8 cellular contexts compared by ENCODE assay signal in the genomic region with DNA sequence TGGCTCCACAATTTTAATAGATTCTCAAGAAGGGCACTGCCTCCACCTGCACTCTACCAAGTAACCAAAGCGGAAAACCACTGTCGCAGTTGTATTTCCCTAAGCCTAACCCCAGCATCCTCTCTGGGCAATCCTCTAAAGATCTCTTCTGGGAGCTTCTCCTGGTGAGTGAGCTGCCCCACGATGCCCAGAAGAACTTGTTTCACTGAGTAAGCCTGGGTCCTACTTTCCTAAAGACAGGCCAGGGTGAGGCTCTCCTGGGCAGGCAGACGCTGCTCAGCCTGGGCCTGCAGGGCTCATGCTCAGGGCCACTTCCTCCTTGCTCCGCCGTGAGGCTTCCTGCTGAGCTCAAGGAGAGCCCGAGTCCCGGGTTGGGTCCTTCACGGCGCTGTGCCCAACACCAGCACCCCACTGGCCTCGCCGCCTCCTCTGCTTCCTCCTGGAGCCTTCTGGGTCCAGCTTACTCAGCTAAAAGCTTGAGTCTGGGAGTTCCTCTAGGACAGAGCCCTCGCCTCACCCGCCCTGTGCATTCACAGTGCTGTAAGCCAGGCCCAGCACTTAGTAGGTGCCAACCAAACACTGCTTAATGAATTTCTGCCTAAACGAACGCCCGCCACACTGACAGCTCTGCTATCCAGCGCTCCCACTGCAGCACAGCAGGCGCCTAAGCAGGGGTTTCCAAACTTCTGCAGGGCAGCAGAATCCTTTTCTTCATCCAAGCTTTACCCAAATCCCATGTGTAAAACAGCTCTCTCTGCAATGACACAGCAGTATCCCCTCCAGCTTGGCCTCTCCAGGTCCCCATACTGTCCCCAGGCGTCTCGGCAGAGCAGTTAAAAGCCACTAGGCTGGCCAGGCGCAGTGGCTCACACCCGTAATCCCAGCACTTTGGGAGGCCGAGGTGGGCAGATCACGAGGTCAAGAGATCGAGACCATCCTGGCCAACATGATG. TPM values are rescaled to one million over a fixed set of nuclear protein-coding genes. Genes with fewer than 3 reads are reported as not detected.
DNase-seq lines count a peak whose midpoint lies in the region; ATAC-seq lines count a peak whose summit lies in the region.

No MANE protein-coding gene starts in this region.

- intact Hi-C loops in posterior vena cava (cut with DNase I), result no loop called here

- H3K27ac ChIP-seq in effector memory CD4-positive, alpha-beta T cell (ENCODE audit: insufficient read depth, low read length, poor library complexity, severe bottlenecking), result peak overlapping the region; percentile 68

- peaks cover 13% of the 10 kb centered on the region for H3K36me3 ChIP-seq in effector memory CD4-positive, alpha-beta T cell (ENCODE audit: control insufficient read depth, insufficient read depth, low read length)

- DNase-seq in T-helper 9 cell, result peak; percentile 28
- DNase-seq in effector memory CD4-positive, alpha-beta T cell, result peak; percentile 23 to 39 (median 29)
- DNase-seq in posterior vena cava (ENCODE audit: low spot score), result peak; percentile 94
- DNase-seq in NCI-H2196 treated with DMSO at 0.1 percent for 48 hours (lab: John Stamatoyannopoulos, UW; ENCODE audit: unreplicated experiment), result no peak
- no peak for DNase-seq in HCEC 1CT
- DNase-seq in cerebellar nuclear complex (lab: John Stamatoyannopoulos, UW), result no peak

- peak overlapping the region; percentile 39 for H3K4me3 ChIP-seq in effector memory CD4-positive, alpha-beta T cell (ENCODE audit: insufficient read depth, low read depth, low read length, poor library complexity, severe bottlenecking)

- peaks cover 48% of the 10 kb centered on the region for H3K4me1 ChIP-seq in effector memory CD4-positive, alpha-beta T cell (ENCODE audit: control insufficient read depth, insufficient read depth, low read length, poor library complexity, severe bottlenecking)

- peak; percentile 73 for ATAC-seq in GM19023 (IDR thresholded peaks at IDR 0.05; ENCODE audit: unreplicated experiment)
- peak; percentile 56 for ATAC-seq in HG03097 (IDR thresholded peaks at IDR 0.05; ENCODE audit: low FRiP score, unreplicated experiment)

- no peaks in the 10 kb centered on the region for H3K9me3 ChIP-seq in effector memory CD4-positive, alpha-beta T cell (ENCODE audit: control insufficient read depth, low read length)

- no peaks in the 10 kb centered on the region for H3K27me3 ChIP-seq in effector memory CD4-positive, alpha-beta T cell (replicated peaks; ENCODE audit: control insufficient read depth, insufficient read depth, low read length, poor library complexity, severe bottlenecking)

RNA-seq across cellular contexts. Expression of a gene that starts 5.7 kb away (rescaled TPM):
- total RNA-seq in posterior vena cava, result 10 to 100 TPM; 47.4 to 55.9 TPM

Comparison
In these comparisons a context has a peak if more than half of its experiments do, and no peak if none do; other contexts are left out.
1. DNase-seq: peak in T-helper 9 cell (single experiment), effector memory CD4-positive, alpha-beta T cell (3 of 3) and posterior vena cava (single experiment); none in NCI-H2196 treated with DMSO at 0.1 percent for 48 hours (single experiment), HCEC 1CT (single experiment) and cerebellar nuclear complex (0 of 2).